In the genomic region with DNA sequence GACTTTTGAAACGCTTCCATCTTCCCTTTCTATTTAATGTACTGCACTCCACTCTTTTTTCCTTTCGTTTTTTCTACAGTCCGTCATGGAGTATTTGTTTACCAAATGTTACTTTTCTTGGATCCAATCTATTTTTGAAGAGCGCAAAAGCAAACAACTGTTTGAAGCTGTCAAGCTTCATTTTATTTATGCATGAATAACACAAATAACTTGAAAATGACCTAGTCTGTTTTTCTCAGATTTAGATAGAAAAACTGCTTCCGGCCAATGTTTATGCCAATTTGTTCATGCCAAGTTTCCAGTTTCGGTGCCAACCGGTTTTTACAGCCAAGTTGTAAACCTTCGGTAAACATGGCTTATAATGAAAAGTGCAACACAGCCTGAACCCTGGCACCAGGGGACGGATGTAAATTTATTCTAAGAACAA, we compare ENCODE assay signal across 8 cellular contexts.
DNase-seq lines count a peak whose midpoint lies in the region; ATAC-seq and TF ChIP-seq lines count a peak whose summit lies in the region.

No MANE protein-coding gene starts in this region.

- peak in 1 of 4 donors; percentile 3 for TF ChIP-seq EP300 in upper lobe of left lung (IDR thresholded peaks at IDR 0.05)

- 55 to 83% (median 73%) methylated on average over 9 of the region's 9 CpGs for WGBS in heart left ventricle, 4 donors
- WGBS in upper lobe of left lung, 2 donors, result 34 to 48% methylated on average over 9 of the region's 9 CpGs

- peak overlapping the region in 4 of 12 donors; percentile 27 to 39 (median 34) for H3K4me3 ChIP-seq in heart left ventricle
- peak overlapping the region in 1 of 4 donors; percentile 11 for H3K4me3 ChIP-seq in upper lobe of left lung

- H3K9me3 ChIP-seq in heart left ventricle (no peaks in the 10 kb centered on the region), upper lobe of left lung (no peaks in the 10 kb centered on the region)

- TF ChIP-seq POLR2A in heart left ventricle (IDR thresholded peaks at IDR 0.05), result no peak
- no peak for TF ChIP-seq POLR2A in upper lobe of left lung (IDR thresholded peaks at IDR 0.05)

- H3K27ac ChIP-seq in heart left ventricle (peak overlapping the region; percentile 11 to 84 (median 56)), upper lobe of left lung (peak overlapping the region; percentile 42 to 80 (median 64))

- DNase-seq in heart left ventricle, result no peak
- no peak for DNase-seq in Right ventricle myocardium superior
- DNase-seq in astrocyte of the hippocampus (ENCODE audit: low read depth, low spot score), result peak; percentile 89
- peak; percentile 75 for DNase-seq in left lobe of liver (ENCODE audit: low spot score)
- DNase-seq in upper lobe of left lung, result no peak
- DNase-seq in stimulated activated CD4-positive, alpha-beta T cell treated with anti-CD3 and anti-CD28 coated beads, Interleukin-12 subunit alpha, Interleukin-12 subunit beta, amount 100 ng/mL, for 4 hours, result no peak
- DNase-seq in GM19238 (ENCODE audit: insufficient read length, low spot score), result no peak

- no peak for TF ChIP-seq CTCF in heart left ventricle (IDR thresholded peaks at IDR 0.05)
- no peak for TF ChIP-seq CTCF in upper lobe of left lung (IDR thresholded peaks at IDR 0.05)

- ATAC-seq in heart left ventricle (no peak), Right ventricle myocardium superior (ENCODE audit: poor library complexity) (no peak), left lobe of liver (peak; percentile 84), upper lobe of left lung (ENCODE audit: low FRiP score in 2 of 2) (no peak), GM19023 (IDR thresholded peaks at IDR 0.05; ENCODE audit: unreplicated experiment) (no peak)

- H3K27me3 ChIP-seq in heart left ventricle, result no peaks in the 10 kb centered on the region
- H3K27me3 ChIP-seq in upper lobe of left lung, result no peaks in the 10 kb centered on the region

- H3K36me3 ChIP-seq in heart left ventricle, result no peaks in the 10 kb centered on the region
- H3K36me3 ChIP-seq in upper lobe of left lung, result no peaks in the 10 kb centered on the region

- intact Hi-C loops in heart left ventricle (cut with DNase I), result no loop called here
- intact Hi-C loops in Right ventricle myocardium superior (cut with DNase I), result loop anchor here (10.0 kb wide), 1 partner anchor 139 kb away; no protein-coding TSS in a partner anchor

- H3K4me1 ChIP-seq in heart left ventricle (peaks cover 0 to 36% (median 7%) of the 10 kb centered on the region in 12 donors), upper lobe of left lung (peaks cover 0 to 16% (median 7%) of the 10 kb centered on the region in 4 donors)

Comparison
In these comparisons a context has a peak if more than half of its experiments do, and no peak if none do; other contexts are left out.
1. DNase-seq: peak in astrocyte of the hippocampus (single experiment) and left lobe of liver (single experiment); none in heart left ventricle (0 of 5), Right ventricle myocardium superior (single experiment), upper lobe of left lung (0 of 2), stimulated activated CD4-positive, alpha-beta T cell treated with anti-CD3 and anti-CD28 coated beads, Interleukin-12 subunit alpha, Interleukin-12 subunit beta, amount 100 ng/mL, for 4 hours (single experiment) and GM19238 (single experiment).